In genomic region chr22:50525991-50526848, GRCh38 we compare ENCODE assay signal across 8 cellular contexts. TPM values are rescaled to one million over a fixed set of nuclear protein-coding genes. Genes with fewer than 3 reads are reported as not detected.
DNase-seq lines count a peak whose midpoint lies in the region; ATAC-seq and TF ChIP-seq lines count a peak whose summit lies in the region.

No MANE protein-coding gene starts in this region.

- peaks cover 7% of the 10 kb centered on the region for H3K27me3 ChIP-seq in layer of hippocampus (ENCODE audit: control insufficient read depth, insufficient read depth, low read length)

- H3K27me3 Mint-ChIP-seq in chondrocyte (ENCODE audit: low read depth), result no peaks in the 10 kb centered on the region

- H3K27ac Mint-ChIP-seq in chondrocyte (ENCODE audit: unreplicated experiment), result peak overlapping the region; percentile 92

- peak overlapping the region; percentile 70 for H3K4me3 Mint-ChIP-seq in chondrocyte (ENCODE audit: unreplicated experiment)

- peaks cover 49% of the 10 kb centered on the region for H3K4me1 Mint-ChIP-seq in chondrocyte (ENCODE audit: low read depth)

- peak; percentile 34 for TF ChIP-seq POLR2A in GM15510 (IDR thresholded peaks at IDR 0.05; ENCODE audit: borderline replicate concordance, extremely low read depth, insufficient read length)

- peak; percentile 46 for DNase-seq in A172 (ENCODE audit: low spot score)
- peak; percentile 50 for DNase-seq in NCI-H2196 (lab: John Stamatoyannopoulos, UW; ENCODE audit: unreplicated experiment)
- peak; percentile 78 to 83 for DNase-seq in activated CD4-positive, alpha-beta T cell treated with anti-CD3 and anti-CD28 coated beads for 24 hours (ENCODE audit: low read depth in 2 of 2)
- peak; percentile 92 for DNase-seq in chondrocyte (ENCODE audit: low spot score)
- peak; percentile 84 to 92 for DNase-seq in stimulated activated CD4-positive, alpha-beta T cell treated with anti-CD3 and anti-CD28 coated beads, Interleukin-2, amount 100 ng/mL, for 24 hours

- no peaks in the 10 kb centered on the region for H3K9me3 Mint-ChIP-seq in chondrocyte (ENCODE audit: low read depth)

- peak overlapping the region; percentile 92 for H3K27ac ChIP-seq in layer of hippocampus (ENCODE audit: low read depth, low read length)

- TF ChIP-seq CTCF in chondrocyte (IDR thresholded peaks at IDR 0.05), result peak; percentile 79

- peak; percentile 22 for ATAC-seq in HG02938 (IDR thresholded peaks at IDR 0.05; ENCODE audit: unreplicated experiment)

- peaks cover 3% of the 10 kb centered on the region for H3K36me3 Mint-ChIP-seq in chondrocyte (ENCODE audit: low read depth)

RNA-seq across cellular contexts. Expression of gene SCO2, which starts 0.8 kb away (rescaled TPM):
- 8.0 and 9.5 TPM in 2 replicates for total RNA-seq in A172 (2014; rRNA removed; shearing (Covaris generic))
- total RNA-seq in chondrocyte, result 4.4 to 5.4 TPM in 2 of 3 replicates, not detected in the other

RNA-seq across cellular contexts. Expression of gene TYMP, which starts 3.6 kb away (rescaled TPM):
- total RNA-seq in A172 (2014; rRNA removed; shearing (Covaris generic)), result 0.10 and 0.31 TPM in 2 replicates
- 12.5 to 39.5 TPM (median 39.3 TPM) in 3 replicates for total RNA-seq in chondrocyte

RNA-seq across cellular contexts. Expression of gene NCAPH2, which starts 18.2 kb away (rescaled TPM):
- 51.8 and 55.6 TPM in 2 replicates for total RNA-seq in A172 (2014; rRNA removed; shearing (Covaris generic))
- 37.4 to 51.2 TPM (median 38.9 TPM) in 3 replicates for total RNA-seq in chondrocyte

RNA-seq across cellular contexts. Expression of gene LMF2, which starts 18.7 kb away (rescaled TPM):
- total RNA-seq in A172 (2014; rRNA removed; shearing (Covaris generic)), result 21.3 and 28.7 TPM in 2 replicates
- 111 to 124 TPM (median 120 TPM) in 3 replicates for total RNA-seq in chondrocyte

RNA-seq across cellular contexts. Expression of gene KLHDC7B, which starts 19.5 kb away (rescaled TPM):
- 0.17 TPM in 1 of 2 replicates, not detected in the other for total RNA-seq in A172 (2014; rRNA removed; shearing (Covaris generic))
- 0.34 to 7.2 TPM (median 6.3 TPM) in 3 replicates for total RNA-seq in chondrocyte

Comparison
In these comparisons a context has a peak if more than half of its experiments do, and no peak if none do; other contexts are left out.
1. Peak in every context shown above with its lines: DNase-seq, ATAC-seq and H3K27ac ChIP-seq.
2. RNA of gene TYMP, which starts 3.6 kb away (total RNA-seq): 12.5 to 39.5 TPM in chondrocyte; 0.10 to 0.31 TPM in A172; every median in the first group is over 10 times any median in the second.